19 cellular contexts compared by ENCODE assay signal in genomic region chr2:126506786-126507185, GRCh38.
"Had no signal": no experiment of that assay in that cellular context is flagged by ENCODE, and none has a peak within 500 bp of the region (broad histone marks: within the 10 kb centered on the region; RNA-seq: fewer than 3 reads in every experiment).

No MANE protein-coding gene starts in this region.

- H3K9me3 Mint-ChIP-seq: activated T-helper 1 cell treated with anti-CD3 and anti-CD28 coated beads, Interleukin-12 subunit alpha, Interleukin-12 subunit beta, Interleukin-2, Interleukin-4 antibody, amounts not matched to agents 30 ng/mL and 10 ng/mL and 1 ng/mL, durations not matched to agents 14 hours and 24 hours and 36 hours; immature natural killer cell; stimulated activated memory B cell treated with anti-CD40 and anti-IgM and Interleukin-4, amounts not matched to agents 10 μg/mL and 1 μg/mL and 100 μg/mL, for 72 hours had no signal

- H3K36me3 Mint-ChIP-seq: activated naive CD8-positive, alpha-beta T cell; immature natural killer cell; naive thymus-derived CD4-positive, alpha-beta T cell; stimulated activated memory B cell treated with anti-CD40 and anti-IgM and Interleukin-4, amounts not matched to agents 10 μg/mL and 1 μg/mL and 100 μg/mL, for 72 hours had no signal

- H3K9me3 ChIP-seq: esophagus muscularis mucosa, heart right ventricle, spleen, testis, upper lobe of left lung had no signal

- H3K27me3 Mint-ChIP-seq: activated naive CD8-positive, alpha-beta T cell; stimulated activated memory B cell treated with anti-CD40 and anti-IgM and Interleukin-4, amounts not matched to agents 10 μg/mL and 1 μg/mL and 100 μg/mL, for 72 hours had no signal

- H3K4me1 Mint-ChIP-seq: immature natural killer cell; stimulated activated memory B cell treated with anti-CD40 and anti-IgM and Interleukin-4, amounts not matched to agents 10 μg/mL and 1 μg/mL and 100 μg/mL, for 72 hours had no signal

- H3K36me3 ChIP-seq: esophagus muscularis mucosa, heart right ventricle, spleen, upper lobe of left lung had no signal

- DNase-seq: activated CD4-positive, alpha-beta T cell treated with anti-CD3 and anti-CD28 coated beads for 1 hour; activated CD4-positive, alpha-beta T cell treated with anti-CD3 and anti-CD28 coated beads, Interleukin-2, amount 50 U/mL, for 4 hours; activated gamma-delta T cell treated with Interleukin-2 at 50 U/mL for 16 hours; activated T-cell treated with anti-CD3 and anti-CD28 coated beads for 4 hours; cerebellar nuclear complex; cortex of kidney; heart right ventricle; immature natural killer cell; kidney glomerular epithelial cell; left ventricle myocardium superior; naive thymus-derived CD4-positive, alpha-beta T cell; spleen; stimulated activated CD4-positive, alpha-beta T cell treated with anti-CD3 and anti-CD28 coated beads, Interleukin-4, amount 100 ng/mL, for 4 hours; testis had no signal

- H3K4me1 ChIP-seq: testis, upper lobe of left lung had no signal

- H3K27ac Mint-ChIP-seq: activated naive CD8-positive, alpha-beta T cell; activated T-helper 1 cell treated with anti-CD3 and anti-CD28 coated beads, Interleukin-12 subunit alpha, Interleukin-12 subunit beta, Interleukin-2, Interleukin-4 antibody, amounts not matched to agents 30 ng/mL and 10 ng/mL and 1 ng/mL, durations not matched to agents 14 hours and 24 hours and 36 hours; immature natural killer cell; naive thymus-derived CD4-positive, alpha-beta T cell; stimulated activated memory B cell treated with anti-CD40 and anti-IgM and Interleukin-4, amounts not matched to agents 10 μg/mL and 1 μg/mL and 100 μg/mL, for 72 hours had no signal

- H3K4me3 ChIP-seq: esophagus muscularis mucosa, heart right ventricle, spleen, testis, upper lobe of left lung had no signal

- H3K27me3 ChIP-seq: esophagus muscularis mucosa, heart right ventricle, spleen, testis, upper lobe of left lung had no signal

- H3K4me3 Mint-ChIP-seq: activated naive CD8-positive, alpha-beta T cell; activated T-helper 1 cell treated with anti-CD3 and anti-CD28 coated beads, Interleukin-12 subunit alpha, Interleukin-12 subunit beta, Interleukin-2, Interleukin-4 antibody, amounts not matched to agents 30 ng/mL and 10 ng/mL and 1 ng/mL, durations not matched to agents 14 hours and 24 hours and 36 hours; immature natural killer cell; naive thymus-derived CD4-positive, alpha-beta T cell; stimulated activated memory B cell treated with anti-CD40 and anti-IgM and Interleukin-4, amounts not matched to agents 10 μg/mL and 1 μg/mL and 100 μg/mL, for 72 hours had no signal

- H3K27ac ChIP-seq: esophagus muscularis mucosa, heart right ventricle, spleen, testis had no signal

- ATAC-seq: left ventricle myocardium superior; naive thymus-derived CD4-positive, alpha-beta T cell had no signal
